Comparison of ENCODE assay signal across 1 cellular context in the genomic region with DNA sequence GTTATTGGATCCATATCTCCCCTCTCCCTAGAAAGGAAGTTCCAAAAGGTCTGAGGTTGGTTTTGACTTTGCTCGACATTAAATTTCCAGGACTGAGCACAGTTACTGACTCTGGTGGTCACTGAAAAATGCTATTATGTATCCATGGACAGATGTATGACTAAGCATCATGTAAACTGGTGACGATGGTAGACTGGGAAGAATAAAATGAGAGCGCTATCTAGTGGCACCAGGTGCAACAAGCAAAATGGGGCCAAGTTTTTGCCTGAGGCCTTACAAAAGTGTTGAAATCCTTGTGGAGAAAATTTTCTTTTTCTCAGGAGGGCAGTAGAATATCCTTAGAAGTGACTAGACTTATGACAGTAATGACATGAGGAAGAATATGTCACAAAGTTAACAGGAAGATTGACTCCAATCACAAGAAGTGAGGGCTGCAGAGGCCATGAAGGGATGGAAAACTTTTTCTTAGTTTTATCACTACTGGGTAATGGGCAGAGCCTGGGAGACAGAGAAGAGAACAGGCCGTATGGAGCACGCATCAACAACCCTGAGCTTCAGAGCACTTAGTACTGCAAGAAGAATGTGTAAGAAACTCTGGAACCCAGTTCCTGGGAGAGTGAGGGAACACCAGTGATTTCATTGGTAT.
A peak's percentile ranks its signal among the peaks of the same experiment; 100 is the strongest.
TF ChIP-seq lines count a peak whose summit lies in the region.

No MANE protein-coding gene starts in this region.

TF ChIP-seq in HepG2, 621 proteins besides CTCF, POLR2A, EP300 and RAD21 (continued from another document):
- TF ChIP-seq, protein P1, sequence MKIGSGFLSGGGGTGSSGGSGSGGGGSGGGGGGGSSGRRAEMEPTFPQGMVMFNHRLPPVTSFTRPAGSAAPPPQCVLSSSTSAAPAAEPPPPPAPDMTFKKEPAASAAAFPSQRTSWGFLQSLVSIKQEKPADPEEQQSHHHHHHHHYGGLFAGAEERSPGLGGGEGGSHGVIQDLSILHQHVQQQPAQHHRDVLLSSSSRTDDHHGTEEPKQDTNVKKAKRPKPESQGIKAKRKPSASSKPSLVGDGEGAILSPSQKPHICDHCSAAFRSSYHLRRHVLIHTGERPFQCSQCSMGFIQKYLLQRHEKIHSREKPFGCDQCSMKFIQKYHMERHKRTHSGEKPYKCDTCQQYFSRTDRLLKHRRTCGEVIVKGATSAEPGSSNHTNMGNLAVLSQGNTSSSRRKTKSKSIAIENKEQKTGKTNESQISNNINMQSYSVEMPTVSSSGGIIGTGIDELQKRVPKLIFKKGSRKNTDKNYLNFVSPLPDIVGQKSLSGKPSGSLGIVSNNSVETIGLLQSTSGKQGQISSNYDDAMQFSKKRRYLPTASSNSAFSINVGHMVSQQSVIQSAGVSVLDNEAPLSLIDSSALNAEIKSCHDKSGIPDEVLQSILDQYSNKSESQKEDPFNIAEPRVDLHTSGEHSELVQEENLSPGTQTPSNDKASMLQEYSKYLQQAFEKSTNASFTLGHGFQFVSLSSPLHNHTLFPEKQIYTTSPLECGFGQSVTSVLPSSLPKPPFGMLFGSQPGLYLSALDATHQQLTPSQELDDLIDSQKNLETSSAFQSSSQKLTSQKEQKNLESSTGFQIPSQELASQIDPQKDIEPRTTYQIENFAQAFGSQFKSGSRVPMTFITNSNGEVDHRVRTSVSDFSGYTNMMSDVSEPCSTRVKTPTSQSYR (CRISPR knock-in tag; IDR thresholded peaks at IDR 0.05; ENCODE audit: borderline replicate concordance) = no peak
- no peak for TF ChIP-seq SNAPC2 (CRISPR knock-in tag; IDR thresholded peaks at IDR 0.05)
- TF ChIP-seq POLR2G (IDR thresholded peaks at IDR 0.05; ENCODE audit: low read depth, low read length) = no peak
- TF ChIP-seq, protein P2, sequence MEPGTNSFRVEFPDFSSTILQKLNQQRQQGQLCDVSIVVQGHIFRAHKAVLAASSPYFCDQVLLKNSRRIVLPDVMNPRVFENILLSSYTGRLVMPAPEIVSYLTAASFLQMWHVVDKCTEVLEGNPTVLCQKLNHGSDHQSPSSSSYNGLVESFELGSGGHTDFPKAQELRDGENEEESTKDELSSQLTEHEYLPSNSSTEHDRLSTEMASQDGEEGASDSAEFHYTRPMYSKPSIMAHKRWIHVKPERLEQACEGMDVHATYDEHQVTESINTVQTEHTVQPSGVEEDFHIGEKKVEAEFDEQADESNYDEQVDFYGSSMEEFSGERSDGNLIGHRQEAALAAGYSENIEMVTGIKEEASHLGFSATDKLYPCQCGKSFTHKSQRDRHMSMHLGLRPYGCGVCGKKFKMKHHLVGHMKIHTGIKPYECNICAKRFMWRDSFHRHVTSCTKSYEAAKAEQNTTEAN (CRISPR knock-in tag; conservative IDR thresholded peaks at IDR 0.05) = no peak
- TF ChIP-seq, protein P3, sequence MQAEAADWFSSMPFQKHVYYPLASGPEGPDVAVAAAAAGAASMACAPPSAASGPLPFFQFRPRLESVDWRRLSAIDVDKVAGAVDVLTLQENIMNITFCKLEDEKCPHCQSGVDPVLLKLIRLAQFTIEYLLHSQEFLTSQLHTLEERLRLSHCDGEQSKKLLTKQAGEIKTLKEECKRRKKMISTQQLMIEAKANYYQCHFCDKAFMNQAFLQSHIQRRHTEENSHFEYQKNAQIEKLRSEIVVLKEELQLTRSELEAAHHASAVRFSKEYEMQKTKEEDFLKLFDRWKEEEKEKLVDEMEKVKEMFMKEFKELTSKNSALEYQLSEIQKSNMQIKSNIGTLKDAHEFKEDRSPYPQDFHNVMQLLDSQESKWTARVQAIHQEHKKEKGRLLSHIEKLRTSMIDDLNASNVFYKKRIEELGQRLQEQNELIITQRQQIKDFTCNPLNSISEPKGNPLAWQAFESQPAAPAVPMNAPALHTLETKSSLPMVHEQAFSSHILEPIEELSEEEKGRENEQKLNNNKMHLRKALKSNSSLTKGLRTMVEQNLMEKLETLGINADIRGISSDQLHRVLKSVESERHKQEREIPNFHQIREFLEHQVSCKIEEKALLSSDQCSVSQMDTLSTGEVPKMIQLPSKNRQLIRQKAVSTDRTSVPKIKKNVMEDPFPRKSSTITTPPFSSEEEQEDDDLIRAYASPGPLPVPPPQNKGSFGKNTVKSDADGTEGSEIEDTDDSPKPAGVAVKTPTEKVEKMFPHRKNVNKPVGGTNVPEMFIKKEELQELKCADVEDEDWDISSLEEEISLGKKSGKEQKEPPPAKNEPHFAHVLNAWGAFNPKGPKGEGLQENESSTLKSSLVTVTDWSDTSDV (CRISPR knock-in tag; IDR thresholded peaks at IDR 0.05) = no peak
- no peak for TF ChIP-seq AGO1 (IDR thresholded peaks at IDR 0.05; ENCODE audit: low read depth, low read length, poor library complexity, severe bottlenecking)
- TF ChIP-seq, protein P4, sequence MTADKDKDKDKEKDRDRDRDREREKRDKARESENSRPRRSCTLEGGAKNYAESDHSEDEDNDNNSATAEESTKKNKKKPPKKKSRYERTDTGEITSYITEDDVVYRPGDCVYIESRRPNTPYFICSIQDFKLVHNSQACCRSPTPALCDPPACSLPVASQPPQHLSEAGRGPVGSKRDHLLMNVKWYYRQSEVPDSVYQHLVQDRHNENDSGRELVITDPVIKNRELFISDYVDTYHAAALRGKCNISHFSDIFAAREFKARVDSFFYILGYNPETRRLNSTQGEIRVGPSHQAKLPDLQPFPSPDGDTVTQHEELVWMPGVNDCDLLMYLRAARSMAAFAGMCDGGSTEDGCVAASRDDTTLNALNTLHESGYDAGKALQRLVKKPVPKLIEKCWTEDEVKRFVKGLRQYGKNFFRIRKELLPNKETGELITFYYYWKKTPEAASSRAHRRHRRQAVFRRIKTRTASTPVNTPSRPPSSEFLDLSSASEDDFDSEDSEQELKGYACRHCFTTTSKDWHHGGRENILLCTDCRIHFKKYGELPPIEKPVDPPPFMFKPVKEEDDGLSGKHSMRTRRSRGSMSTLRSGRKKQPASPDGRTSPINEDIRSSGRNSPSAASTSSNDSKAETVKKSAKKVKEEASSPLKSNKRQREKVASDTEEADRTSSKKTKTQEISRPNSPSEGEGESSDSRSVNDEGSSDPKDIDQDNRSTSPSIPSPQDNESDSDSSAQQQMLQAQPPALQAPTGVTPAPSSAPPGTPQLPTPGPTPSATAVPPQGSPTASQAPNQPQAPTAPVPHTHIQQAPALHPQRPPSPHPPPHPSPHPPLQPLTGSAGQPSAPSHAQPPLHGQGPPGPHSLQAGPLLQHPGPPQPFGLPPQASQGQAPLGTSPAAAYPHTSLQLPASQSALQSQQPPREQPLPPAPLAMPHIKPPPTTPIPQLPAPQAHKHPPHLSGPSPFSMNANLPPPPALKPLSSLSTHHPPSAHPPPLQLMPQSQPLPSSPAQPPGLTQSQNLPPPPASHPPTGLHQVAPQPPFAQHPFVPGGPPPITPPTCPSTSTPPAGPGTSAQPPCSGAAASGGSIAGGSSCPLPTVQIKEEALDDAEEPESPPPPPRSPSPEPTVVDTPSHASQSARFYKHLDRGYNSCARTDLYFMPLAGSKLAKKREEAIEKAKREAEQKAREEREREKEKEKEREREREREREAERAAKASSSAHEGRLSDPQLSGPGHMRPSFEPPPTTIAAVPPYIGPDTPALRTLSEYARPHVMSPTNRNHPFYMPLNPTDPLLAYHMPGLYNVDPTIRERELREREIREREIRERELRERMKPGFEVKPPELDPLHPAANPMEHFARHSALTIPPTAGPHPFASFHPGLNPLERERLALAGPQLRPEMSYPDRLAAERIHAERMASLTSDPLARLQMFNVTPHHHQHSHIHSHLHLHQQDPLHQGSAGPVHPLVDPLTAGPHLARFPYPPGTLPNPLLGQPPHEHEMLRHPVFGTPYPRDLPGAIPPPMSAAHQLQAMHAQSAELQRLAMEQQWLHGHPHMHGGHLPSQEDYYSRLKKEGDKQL (CRISPR knock-in tag; IDR thresholded peaks at IDR 0.05; ENCODE audit: low read depth) = no peak
- no peak for TF ChIP-seq ZNF530 (CRISPR knock-in tag; IDR thresholded peaks at IDR 0.05; ENCODE audit: low read depth)
- TF ChIP-seq, protein P5, sequence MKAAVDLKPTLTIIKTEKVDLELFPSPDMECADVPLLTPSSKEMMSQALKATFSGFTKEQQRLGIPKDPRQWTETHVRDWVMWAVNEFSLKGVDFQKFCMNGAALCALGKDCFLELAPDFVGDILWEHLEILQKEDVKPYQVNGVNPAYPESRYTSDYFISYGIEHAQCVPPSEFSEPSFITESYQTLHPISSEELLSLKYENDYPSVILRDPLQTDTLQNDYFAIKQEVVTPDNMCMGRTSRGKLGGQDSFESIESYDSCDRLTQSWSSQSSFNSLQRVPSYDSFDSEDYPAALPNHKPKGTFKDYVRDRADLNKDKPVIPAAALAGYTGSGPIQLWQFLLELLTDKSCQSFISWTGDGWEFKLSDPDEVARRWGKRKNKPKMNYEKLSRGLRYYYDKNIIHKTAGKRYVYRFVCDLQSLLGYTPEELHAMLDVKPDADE (CRISPR knock-in tag; IDR thresholded peaks at IDR 0.05) = no peak
- TF ChIP-seq KDM5B (CRISPR knock-in tag; IDR thresholded peaks at IDR 0.05; ENCODE audit: borderline replicate concordance) = no peak
- no peak for TF ChIP-seq SMAD9 (CRISPR knock-in tag; IDR thresholded peaks at IDR 0.05)
- peak; percentile 47; the same call in 1 of the 2 replicates for TF ChIP-seq TSC22D2 (CRISPR knock-in tag; IDR thresholded peaks at IDR 0.05; ENCODE audit: borderline replicate concordance)
- TF ChIP-seq CEBPG (CRISPR knock-in tag; IDR thresholded peaks at IDR 0.05) = peak; percentile 41
- TF ChIP-seq ATM (IDR thresholded peaks at IDR 0.05; ENCODE audit: borderline replicate concordance) = no peak
- TF ChIP-seq, protein P6, sequence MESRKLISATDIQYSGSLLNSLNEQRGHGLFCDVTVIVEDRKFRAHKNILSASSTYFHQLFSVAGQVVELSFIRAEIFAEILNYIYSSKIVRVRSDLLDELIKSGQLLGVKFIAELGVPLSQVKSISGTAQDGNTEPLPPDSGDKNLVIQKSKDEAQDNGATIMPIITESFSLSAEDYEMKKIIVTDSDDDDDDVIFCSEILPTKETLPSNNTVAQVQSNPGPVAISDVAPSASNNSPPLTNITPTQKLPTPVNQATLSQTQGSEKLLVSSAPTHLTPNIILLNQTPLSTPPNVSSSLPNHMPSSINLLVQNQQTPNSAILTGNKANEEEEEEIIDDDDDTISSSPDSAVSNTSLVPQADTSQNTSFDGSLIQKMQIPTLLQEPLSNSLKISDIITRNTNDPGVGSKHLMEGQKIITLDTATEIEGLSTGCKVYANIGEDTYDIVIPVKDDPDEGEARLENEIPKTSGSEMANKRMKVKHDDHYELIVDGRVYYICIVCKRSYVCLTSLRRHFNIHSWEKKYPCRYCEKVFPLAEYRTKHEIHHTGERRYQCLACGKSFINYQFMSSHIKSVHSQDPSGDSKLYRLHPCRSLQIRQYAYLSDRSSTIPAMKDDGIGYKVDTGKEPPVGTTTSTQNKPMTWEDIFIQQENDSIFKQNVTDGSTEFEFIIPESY (CRISPR knock-in tag; IDR thresholded peaks at IDR 0.05) = no peak
- no peak for TF ChIP-seq RAD51 (IDR thresholded peaks at IDR 0.05; ENCODE audit: borderline replicate concordance)
- TF ChIP-seq RXRA (CRISPR knock-in tag; IDR thresholded peaks at IDR 0.05) = no peak
- no peak for TF ChIP-seq ZSCAN21 (CRISPR knock-in tag; IDR thresholded peaks at IDR 0.05; ENCODE audit: borderline replicate concordance)
- TF ChIP-seq SOX5 (CRISPR knock-in tag; IDR thresholded peaks at IDR 0.05; ENCODE audit: borderline replicate concordance) = no peak
- no peak for TF ChIP-seq ZNF350 (CRISPR knock-in tag; IDR thresholded peaks at IDR 0.05; ENCODE audit: borderline replicate concordance, low read depth)
- no peak for TF ChIP-seq STAT5B (CRISPR knock-in tag; IDR thresholded peaks at IDR 0.05)
- TF ChIP-seq AHR (CRISPR knock-in tag; IDR thresholded peaks at IDR 0.05) = no peak
- TF ChIP-seq MAFF (IDR thresholded peaks at IDR 0.05; ENCODE audit: low read depth, low read length) = peak; percentile 49; the same call in 1 of the 2 replicates
- TF ChIP-seq ZMYM2 (CRISPR knock-in tag; IDR thresholded peaks at IDR 0.05) = no peak
